In the genomic region with DNA sequence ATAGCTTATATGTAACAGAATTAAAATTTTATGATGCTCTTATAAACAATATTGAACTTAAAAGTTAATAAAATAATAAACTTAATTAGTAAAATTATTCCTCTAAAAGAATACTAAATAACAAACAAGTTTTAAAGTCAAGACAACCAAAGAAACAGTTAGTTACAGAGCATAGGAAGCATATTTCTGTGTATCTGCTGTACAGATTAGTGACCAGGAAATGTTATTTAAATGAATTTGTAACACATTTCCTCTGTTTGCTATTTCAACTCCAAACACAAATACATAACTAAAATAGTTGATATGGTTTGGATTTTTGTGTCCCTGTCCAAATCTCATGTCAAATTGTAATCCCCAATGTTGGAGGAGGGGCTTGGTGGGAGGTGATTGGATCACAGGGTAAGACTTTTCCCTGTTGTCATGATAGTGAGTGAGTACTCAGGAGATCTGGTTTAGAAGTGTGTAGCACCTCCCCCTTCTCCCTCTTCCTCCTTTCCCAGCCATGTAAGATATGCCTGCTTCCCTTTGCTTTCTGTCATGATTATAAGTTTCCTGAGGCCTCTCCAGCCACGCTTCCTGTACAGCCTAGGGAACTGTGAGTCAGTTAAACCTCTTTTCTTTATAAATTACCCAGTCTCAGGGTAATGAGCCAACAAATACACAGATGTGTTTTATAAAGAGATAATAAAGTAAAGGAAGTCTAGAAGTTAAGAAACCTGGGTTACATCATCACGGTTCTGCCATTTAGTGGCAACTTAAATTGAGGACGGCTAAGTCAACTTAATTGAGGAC, we compare ENCODE assay signal across 11 cellular contexts. TPM values are rescaled to one million over a fixed set of nuclear protein-coding genes. Genes with fewer than 3 reads are reported as not detected.
A peak's percentile ranks its signal among the peaks of the same experiment; 100 is the strongest.
DNase-seq lines count a peak whose midpoint lies in the region; FAIRE-seq and TF ChIP-seq lines count a peak whose summit lies in the region.
"Had no signal": no experiment of that assay in that cellular context is flagged by ENCODE, and none has a peak within 500 bp of the region (broad histone marks: within the 10 kb centered on the region; RNA-seq: fewer than 3 reads in every experiment).

No MANE protein-coding gene starts in this region.

- H3K4me2 ChIP-seq in SK-N-SH: no peak overlapping the region

- H3K4me1 ChIP-seq in A673 (ENCODE audit: insufficient read depth, low read length, poor library complexity, severe bottlenecking) (no peaks in the 10 kb centered on the region), kidney (ENCODE audit: control insufficient read depth in 1 of 2, insufficient read depth in 1 of 2, low read depth in 1 of 2, low read length in 2 of 2) (peaks cover 0 to 5% of the 10 kb centered on the region in 2 donors), SK-N-SH (ENCODE audit: control insufficient read depth in 1 of 2, insufficient read depth in 2 of 2, low read depth in 1 of 2, low read length in 1 of 2) (no peaks in the 10 kb centered on the region; a peak in 1 of 4 replicates)

- no peak overlapping the region for H3K4me3 Mint-ChIP-seq in activated CD4-positive, alpha-beta memory T cell treated with anti-CD3 and anti-CD28 coated beads for 36 hours

- no peak overlapping the region for H3K9ac ChIP-seq in kidney (ENCODE audit: low read length in 2 of 2)
- no peak overlapping the region for H3K9ac ChIP-seq in SK-N-SH

- no peak for TF ChIP-seq RAD21 in SK-N-SH (IDR thresholded peaks at IDR 0.05; ENCODE audit: low read length)

- H3K36me3 Mint-ChIP-seq in activated CD4-positive, alpha-beta memory T cell treated with anti-CD3 and anti-CD28 coated beads for 36 hours: no peaks in the 10 kb centered on the region

- CTCF ChIA-PET in A673 (lab: Charles Lee): no interaction called here
- CTCF ChIA-PET in activated CD4-positive, alpha-beta memory T cell treated with anti-CD3 and anti-CD28 coated beads for 36 hours (lab: Charles Lee): no interaction called here
- CTCF ChIA-PET in SK-N-SH (lab: Yijun Ruan, JAX): interaction anchor here (0.7 kb wide), 1 partner anchor 154 kb away, joined by 3 read pairs; no protein-coding TSS in a partner anchor

- no peaks in the 10 kb centered on the region for H3K9me3 Mint-ChIP-seq in activated CD4-positive, alpha-beta memory T cell treated with anti-CD3 and anti-CD28 coated beads for 36 hours

- 94% methylated on average over 3 of the region's 3 CpGs for WGBS in SK-N-SH (ENCODE audit: low lambda C conversion rate)

- POLR2A ChIA-PET in A673 (lab: Charles Lee; ENCODE audit: low non-redundant PET) (no interaction called here), SK-N-SH (lab: Yijun Ruan, JAX) (no interaction called here)
- POLR2A ChIA-PET in activated CD4-positive, alpha-beta memory T cell treated with anti-CD3 and anti-CD28 coated beads for 36 hours (lab: Charles Lee): no interaction called here

- H3K4me3 ChIP-seq in A673 (ENCODE audit: low read depth, low read length, poor library complexity, severe bottlenecking): no peak overlapping the region
- no peak overlapping the region for H3K4me3 ChIP-seq in HL-60 (replicated peaks; ENCODE audit: insufficient read depth, low read length)
- no peak overlapping the region for H3K4me3 ChIP-seq in kidney (ENCODE audit: low read length in 2 of 2)
- H3K4me3 ChIP-seq in SK-N-SH (ENCODE audit: low read depth in 2 of 2, low read length in 1 of 2): no peak overlapping the region
- H3K4me3 ChIP-seq: tibial nerve had no signal

- H3K9me3 ChIP-seq in A673 (ENCODE audit: low read depth, low read length, poor library complexity, severe bottlenecking) (peaks cover 4% of the 10 kb centered on the region), kidney (ENCODE audit: control insufficient read depth in 1 of 2, low read length in 2 of 2) (no peaks in the 10 kb centered on the region), SK-N-SH (no peaks in the 10 kb centered on the region)
- H3K9me3 ChIP-seq: tibial nerve had no signal

- TF ChIP-seq EP300 in SK-N-SH (IDR thresholded peaks at IDR 0.05; ENCODE audit: borderline replicate concordance in 1 of 2, low read depth in 1 of 2, low read length in 1 of 2): no peak

- no peaks in the 10 kb centered on the region for H3K9me2 ChIP-seq in SK-N-SH

- FAIRE-seq in kidney (lab: Jason Lieb, UNC): peak; percentile 30
- FAIRE-seq: bronchial epithelial cell had no signal

- peaks cover 100% of the 10 kb centered on the region for H3K79me2 ChIP-seq in SK-N-SH (ENCODE audit: insufficient read depth)

- H3K27me3 ChIP-seq in A673 (replicated peaks; ENCODE audit: insufficient read depth, low read depth, low read length, poor library complexity): no peaks in the 10 kb centered on the region
- H3K27me3 ChIP-seq in HL-60 (ENCODE audit: insufficient read depth, poor library complexity, severe bottlenecking): no peaks in the 10 kb centered on the region
- no peaks in the 10 kb centered on the region for H3K27me3 ChIP-seq in SK-N-SH (ENCODE audit: insufficient read depth)
- H3K27me3 ChIP-seq: tibial nerve had no signal

- H3K36me3 ChIP-seq in A673 (ENCODE audit: insufficient read depth, low read length, poor library complexity, severe bottlenecking) (no peaks in the 10 kb centered on the region), kidney (ENCODE audit: control insufficient read depth in 1 of 2, insufficient read depth in 2 of 2, low read length in 2 of 2) (no peaks in the 10 kb centered on the region), SK-N-SH (replicated peaks in 1 of 2; ENCODE audit: control insufficient read depth in 1 of 2, insufficient read depth in 2 of 2, low read length in 1 of 2) (no peaks in the 10 kb centered on the region)
- H3K36me3 ChIP-seq: tibial nerve had no signal

- peaks cover 72% of the 10 kb centered on the region for H4K20me1 ChIP-seq in SK-N-SH (ENCODE audit: insufficient read depth)

- intact Hi-C loops in A673 (cut with micrococcal nuclease; ENCODE audit: unreplicated experiment): no loop called here
- intact Hi-C loops in kidney (cut with DNase I): no loop called here
- intact Hi-C loops in activated CD4-positive, alpha-beta memory T cell treated with anti-CD3 and anti-CD28 coated beads for 36 hours (cut with micrococcal nuclease): no loop called here

- peaks cover 28% of the 10 kb centered on the region for H3K4me1 Mint-ChIP-seq in activated CD4-positive, alpha-beta memory T cell treated with anti-CD3 and anti-CD28 coated beads for 36 hours (ENCODE audit: low read depth)

- peaks cover 11% of the 10 kb centered on the region for H3F3A ChIP-seq in SK-N-SH (replicated peaks; ENCODE audit: insufficient read depth)

- DNase-seq in A673 (ENCODE audit: low spot score): peak; percentile 84
- peak; percentile 71 to 80 for DNase-seq in HL-60 (ENCODE audit: low read depth in 1 of 2, low spot score in 1 of 2)
- peak; percentile 68 for DNase-seq in amniotic epithelial cell (ENCODE audit: low read depth)
- DNase-seq in kidney: no peak
- DNase-seq in HuH-7 (ENCODE audit: low spot score): no peak
- DNase-seq in activated CD4-positive, alpha-beta memory T cell treated with anti-CD3 and anti-CD28 coated beads for 36 hours: no peak
- DNase-seq in NCI-H2081 treated with DMSO at 0.1 percent for 48 hours (lab: John Stamatoyannopoulos, UW): no peak
- DNase-seq in SK-N-SH: no peak
- DNase-seq: DMS153 had no signal

- H3K27me3 Mint-ChIP-seq in activated CD4-positive, alpha-beta memory T cell treated with anti-CD3 and anti-CD28 coated beads for 36 hours: no peaks in the 10 kb centered on the region

- H3K27ac Mint-ChIP-seq in activated CD4-positive, alpha-beta memory T cell treated with anti-CD3 and anti-CD28 coated beads for 36 hours: no peak overlapping the region

- no TSS peak for BruUV-seq in A673 (replicated peaks; lab: Mats Ljungman, UMichigan)

- H3K27ac ChIP-seq in A673 (ENCODE audit: low read depth, low read length, poor library complexity, severe bottlenecking) (peak overlapping the region; percentile 51), HL-60 (replicated peaks) (peak overlapping the region; percentile 59), kidney (ENCODE audit: low read depth in 2 of 2, low read length in 2 of 2) (no peak overlapping the region), SK-N-SH (ENCODE audit: low read depth in 2 of 2, low read length in 1 of 2) (no peak overlapping the region)
- H3K27ac ChIP-seq: tibial nerve had no signal

- H2AFZ ChIP-seq in SK-N-SH (ENCODE audit: low read depth): no peak overlapping the region

- no peak for TF ChIP-seq CTCF in A673 (conservative IDR thresholded peaks at IDR 0.05; ENCODE audit: low read depth, low read length)
- TF ChIP-seq CTCF in HL-60 (IDR thresholded peaks at IDR 0.05; ENCODE audit: insufficient read depth, low read length): no peak
- TF ChIP-seq CTCF in kidney (IDR thresholded peaks at IDR 0.05; ENCODE audit: borderline replicate concordance, extremely low read depth, insufficient read depth): no peak
- TF ChIP-seq CTCF in SK-N-SH (IDR thresholded peaks at IDR 0.05): no peak

TF ChIP-seq in SK-N-SH, 30 proteins besides CTCF, POLR2A, EP300 and RAD21:
- TF ChIP-seq, protein P1, sequence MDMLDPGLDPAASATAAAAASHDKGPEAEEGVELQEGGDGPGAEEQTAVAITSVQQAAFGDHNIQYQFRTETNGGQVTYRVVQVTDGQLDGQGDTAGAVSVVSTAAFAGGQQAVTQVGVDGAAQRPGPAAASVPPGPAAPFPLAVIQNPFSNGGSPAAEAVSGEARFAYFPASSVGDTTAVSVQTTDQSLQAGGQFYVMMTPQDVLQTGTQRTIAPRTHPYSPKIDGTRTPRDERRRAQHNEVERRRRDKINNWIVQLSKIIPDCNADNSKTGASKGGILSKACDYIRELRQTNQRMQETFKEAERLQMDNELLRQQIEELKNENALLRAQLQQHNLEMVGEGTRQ (IDR thresholded peaks at IDR 0.05; ENCODE audit: borderline replicate concordance, low read depth, low read length): no peak

RNA-seq across cellular contexts. Expression of a gene that starts 51.8 kb away (rescaled TPM):
- 46.2 and 49.4 TPM in 2 replicates for total RNA-seq in A673 (2021)
- 58.3 TPM for total RNA-seq in kidney
- polyA plus RNA-seq in kidney (ENCODE audit: insufficient read depth, low read depth, low replicate concordance): 6.7 TPM
- 10 to 100 TPM; 16.6 to 19.2 TPM for total RNA-seq in activated CD4-positive, alpha-beta memory T cell treated with anti-CD3 and anti-CD28 coated beads for 36 hours
- polyA plus RNA-seq in SK-N-SH (2012; rRNA removed): 4.2 and 4.9 TPM in 2 replicates
- 6.5 and 8.4 TPM in 2 replicates for polyA plus RNA-seq in SK-N-SH (2012; cell fraction: cytosol; rRNA removed)
- 2.9 and 5.3 TPM in 2 replicates for polyA plus RNA-seq in SK-N-SH (2012; cell fraction: nucleus; rRNA removed)

Comparison
In these comparisons a context has a peak if more than half of its experiments do, and no peak if none do; other contexts are left out.
1. DNase-seq: peak in A673 (single experiment), HL-60 (2 of 2) and amniotic epithelial cell (single experiment); none in kidney (single experiment), HuH-7 (single experiment), activated CD4-positive, alpha-beta memory T cell treated with anti-CD3 and anti-CD28 coated beads for 36 hours (single experiment), NCI-H2081 treated with DMSO at 0.1 percent for 48 hours (single experiment) and SK-N-SH (single experiment).
2. H3K27ac ChIP-seq: peak in A673 (single experiment) and HL-60 (single experiment); none in kidney (0 of 2) and SK-N-SH (0 of 2).